18 cellular contexts compared by ENCODE assay signal in genomic region chr12:56237552-56237951, GRCh38. TPM values are rescaled to one million over a fixed set of nuclear protein-coding genes. Genes with fewer than 3 reads are reported as not detected.
DNase-seq lines count a peak whose midpoint lies in the region; FAIRE-seq and TF ChIP-seq lines count a peak whose summit lies in the region.
"Had no signal": no experiment of that assay in that cellular context is flagged by ENCODE, and none has a peak within 500 bp of the region (broad histone marks: within the 10 kb centered on the region; RNA-seq: fewer than 3 reads in every experiment).

No MANE protein-coding gene starts in this region.

- H3K9ac ChIP-seq in astrocyte (ENCODE audit: low read length): no peak overlapping the region
- H3K9ac ChIP-seq in mesendoderm (ENCODE audit: low read length): no peak overlapping the region

- H3K4me1 ChIP-seq in astrocyte (ENCODE audit: insufficient read depth, low read length): no peaks in the 10 kb centered on the region
- no peaks in the 10 kb centered on the region for H3K4me1 ChIP-seq in mesendoderm (ENCODE audit: control insufficient read depth, low read depth, low read length)
- H3K4me1 ChIP-seq: SJCRH30 had no signal

- no peak overlapping the region for H2BK15ac ChIP-seq in mesendoderm (replicated peaks; ENCODE audit: low read depth)

- H3K79me1 ChIP-seq in mesendoderm (ENCODE audit: low read length): no peaks in the 10 kb centered on the region

- H3K27ac ChIP-seq in astrocyte (ENCODE audit: low read depth, low read length) (no peak overlapping the region), mesendoderm (ENCODE audit: low read depth, low read length) (no peak overlapping the region)
- H3K27ac ChIP-seq: SJCRH30 had no signal

- H3K18ac ChIP-seq in mesendoderm (ENCODE audit: low read length): no peak overlapping the region

- H2BK5ac ChIP-seq in mesendoderm (ENCODE audit: low read length): no peak overlapping the region

- no peak overlapping the region for H3K56ac ChIP-seq in mesendoderm (ENCODE audit: low read length)

- no peaks in the 10 kb centered on the region for H3K9me3 ChIP-seq in astrocyte (ENCODE audit: insufficient read depth, low read depth, low read length)
- H3K9me3 ChIP-seq: SJCRH30 had no signal

- H3K23ac ChIP-seq in mesendoderm (ENCODE audit: low read length): no peak overlapping the region

- H2AK5ac ChIP-seq in mesendoderm (ENCODE audit: low read length): no peak overlapping the region

- no peak overlapping the region for H2AFZ ChIP-seq in astrocyte (ENCODE audit: low read depth, low read length)

- H3K9me3 Mint-ChIP-seq in astrocyte (ENCODE audit: unreplicated experiment): no peaks in the 10 kb centered on the region

- H3K27me3 ChIP-seq in astrocyte (ENCODE audit: insufficient read depth, low read length): no peaks in the 10 kb centered on the region
- no peaks in the 10 kb centered on the region for H3K27me3 ChIP-seq in mesendoderm (ENCODE audit: insufficient read depth, low read length, poor library complexity)
- H3K27me3 ChIP-seq: SJCRH30 had no signal

- no peaks in the 10 kb centered on the region for H3K27me3 Mint-ChIP-seq in astrocyte (ENCODE audit: low read depth, unreplicated experiment)
- H3K27me3 Mint-ChIP-seq: CD4-positive, alpha-beta memory T cell had no signal

- H4K8ac ChIP-seq in mesendoderm (ENCODE audit: low read depth, low read length): no peak overlapping the region

- H3K4me1 Mint-ChIP-seq in astrocyte (ENCODE audit: low read depth, unreplicated experiment): peaks cover 12% of the 10 kb centered on the region
- H3K4me1 Mint-ChIP-seq: CD4-positive, alpha-beta memory T cell had no signal

- peaks cover 7% of the 10 kb centered on the region for H3K36me3 ChIP-seq in astrocyte (ENCODE audit: insufficient read depth, low read length)
- H3K36me3 ChIP-seq in mesendoderm (ENCODE audit: control insufficient read depth, insufficient read depth, low read length): no peaks in the 10 kb centered on the region

- H3K4ac ChIP-seq in mesendoderm (ENCODE audit: low read depth, low read length): no peak overlapping the region

- H3K36me3 Mint-ChIP-seq in astrocyte (ENCODE audit: low read depth, unreplicated experiment): peaks cover 13% of the 10 kb centered on the region

- H3K79me2 ChIP-seq in astrocyte (ENCODE audit: insufficient read depth, low read length) (no peaks in the 10 kb centered on the region), mesendoderm (ENCODE audit: control insufficient read depth, insufficient read depth, low read length) (no peaks in the 10 kb centered on the region)

- H2BK120ac ChIP-seq in mesendoderm (ENCODE audit: low read depth, low read length): no peak overlapping the region

- no peak overlapping the region for H3K4me3 Mint-ChIP-seq in astrocyte (ENCODE audit: unreplicated experiment)
- H3K4me3 Mint-ChIP-seq: CD4-positive, alpha-beta memory T cell had no signal

- peaks cover 67% of the 10 kb centered on the region for H4K20me1 ChIP-seq in astrocyte (ENCODE audit: insufficient read depth, low read length)

- no peak overlapping the region for H4K5ac ChIP-seq in mesendoderm (ENCODE audit: low read length)

- H3K27ac Mint-ChIP-seq in astrocyte (ENCODE audit: unreplicated experiment): peak overlapping the region; percentile 26

- no peak for FAIRE-seq in astrocyte (lab: Jason Lieb, UNC)
- FAIRE-seq: GM19239, H54 had no signal

- H3K4me2 ChIP-seq in astrocyte (ENCODE audit: low read length) (no peak overlapping the region), mesendoderm (ENCODE audit: low read length) (no peak overlapping the region)

- no peak for TF ChIP-seq CTCF in astrocyte (IDR thresholded peaks at IDR 0.05; ENCODE audit: insufficient read depth, low read depth, low read length)

- peak; percentile 31 for DNase-seq in EH (ENCODE audit: low read depth)
- DNase-seq in astrocyte (ENCODE audit: low read depth): no peak
- DNase-seq in mesendoderm: peak; percentile 23
- DNase-seq in activated CD4-positive, alpha-beta T cell treated with anti-CD3 and anti-CD28 coated beads, Interleukin-2, amount 50 U/mL, for 48 hours: no peak
- DNase-seq in NCI-H146 treated with DMSO at 0.1 percent for 48 hours (lab: John Stamatoyannopoulos, UW; ENCODE audit: unreplicated experiment): no peak
- DNase-seq in NCI-H69 (lab: John Stamatoyannopoulos, UW): no peak
- DNase-seq: Calu3; CD4-positive, alpha-beta memory T cell; NCI-H187 treated with DMSO at 0.1 percent for 48 hours; NCI-H345; NCI-H526 treated with DMSO at 0.1 percent for 48 hours; OCI-M1; SJCRH30 had no signal

- WGBS in mesendoderm (ENCODE audit: extremely low coverage, insufficient coverage, low lambda C conversion rate): no CpG with 5 or more reads among the region's 11 CpGs

- no peak overlapping the region for H3K4me3 ChIP-seq in astrocyte (ENCODE audit: insufficient read depth, low read depth, low read length)
- no peak overlapping the region for H3K4me3 ChIP-seq in mesendoderm (ENCODE audit: low read length)
- H3K4me3 ChIP-seq: SJCRH30 had no signal

RNA-seq across cellular contexts. Expression of gene SLC39A5, which starts 7.7 kb away (rescaled TPM):
- total RNA-seq in astrocyte: 0.39 TPM in 1 of 2 replicates, not detected in the other
- 0.07 TPM for polyA plus RNA-seq in mesendoderm (2013, experiment 1 of 2)
- 0.11 TPM for polyA plus RNA-seq in mesendoderm (2013, experiment 2 of 2)
- total RNA-seq: A172, Calu3, LHCN-M2, SJCRH30 had no signal
- polyA plus RNA-seq: BJ; CD4-positive, alpha-beta memory T cell had no signal

RNA-seq across cellular contexts. Expression of gene NABP2, which starts 13.4 kb away (rescaled TPM):
- 29.1 and 29.9 TPM in 2 replicates for total RNA-seq in astrocyte
- polyA plus RNA-seq in mesendoderm (2013, experiment 1 of 2): 22.9 TPM
- polyA plus RNA-seq in mesendoderm (2013, experiment 2 of 2): 23.2 TPM

RNA-seq across cellular contexts. Expression of gene RNF41, which starts 15.8 kb away (rescaled TPM):
- total RNA-seq in astrocyte: 85.8 and 85.9 TPM in 2 replicates
- 42.1 TPM for polyA plus RNA-seq in mesendoderm (2013, experiment 1 of 2)
- 45.8 TPM for polyA plus RNA-seq in mesendoderm (2013, experiment 2 of 2)

RNA-seq across cellular contexts. Expression of gene ANKRD52, which starts 20.6 kb away (rescaled TPM):
- 98.4 and 105 TPM in 2 replicates for total RNA-seq in astrocyte
- polyA plus RNA-seq in mesendoderm (2013, experiment 1 of 2): 12.7 TPM
- polyA plus RNA-seq in mesendoderm (2013, experiment 2 of 2): 11.5 TPM

RNA-seq across cellular contexts. Expression of gene COQ10A, which starts 29.2 kb away (rescaled TPM):
- 6.7 and 9.3 TPM in 2 replicates for total RNA-seq in astrocyte
- 10.5 TPM for polyA plus RNA-seq in mesendoderm (2013, experiment 1 of 2)
- polyA plus RNA-seq in mesendoderm (2013, experiment 2 of 2): 11.0 TPM

Comparison
In these comparisons a context has a peak if more than half of its experiments do, and no peak if none do; other contexts are left out.
1. DNase-seq: peak in EH (single experiment) and mesendoderm (single experiment); none in astrocyte (single experiment), activated CD4-positive, alpha-beta T cell treated with anti-CD3 and anti-CD28 coated beads, Interleukin-2, amount 50 U/mL, for 48 hours (0 of 2), NCI-H146 treated with DMSO at 0.1 percent for 48 hours (single experiment) and NCI-H69 (single experiment).